ENCODE assay signal across 8 cellular contexts in the genomic region with DNA sequence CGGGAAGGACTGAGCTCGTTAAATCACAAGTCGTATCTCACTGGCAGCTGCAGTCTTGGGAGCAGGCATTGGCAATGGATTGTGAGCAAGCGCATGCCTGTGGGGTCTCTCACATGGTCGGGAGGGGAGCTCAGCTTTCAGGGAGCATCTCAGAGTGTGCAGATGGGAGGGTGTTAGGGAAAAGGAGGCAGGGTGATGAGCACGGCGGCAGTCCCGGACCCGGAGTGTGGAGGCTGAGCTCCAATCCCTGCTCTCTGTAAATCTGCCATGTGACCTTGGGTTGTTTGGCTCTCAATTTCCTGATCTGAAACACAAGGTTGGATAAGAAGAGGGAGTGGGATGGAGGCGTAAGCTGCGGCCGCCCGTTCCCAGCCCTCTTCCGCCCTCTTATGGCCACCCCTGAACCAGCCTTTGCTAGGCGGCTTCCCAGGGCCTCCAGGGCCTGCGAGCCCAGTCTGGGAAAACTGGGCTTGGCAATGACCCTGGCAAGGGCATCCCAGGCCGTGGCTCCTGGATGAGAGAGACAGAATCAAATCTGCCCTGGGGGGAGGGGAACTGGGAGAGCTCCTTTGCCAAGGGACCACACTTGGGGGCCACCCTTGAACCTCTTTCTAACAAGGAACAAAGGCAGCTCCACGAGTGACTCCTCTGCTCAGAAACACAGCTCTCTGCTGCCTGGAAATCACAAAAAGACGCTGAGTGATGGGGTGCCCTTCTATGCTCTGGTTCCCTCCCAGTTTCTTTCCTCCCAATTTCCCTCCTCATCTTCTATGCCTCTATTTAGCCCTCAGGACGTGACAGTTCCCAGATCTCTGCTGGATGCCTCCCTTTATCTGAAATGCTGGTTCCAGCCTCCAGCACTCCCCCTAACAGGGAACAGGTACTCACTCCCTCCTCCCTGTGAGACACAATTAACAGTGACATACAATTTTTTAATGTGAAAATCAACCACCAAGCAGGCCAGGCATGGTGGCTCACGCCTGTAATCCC. TPM values are rescaled to one million over a fixed set of nuclear protein-coding genes. Genes with fewer than 3 reads are reported as not detected.
DNase-seq lines count a peak whose midpoint lies in the region; ATAC-seq and TF ChIP-seq lines count a peak whose summit lies in the region.

No MANE protein-coding gene starts in this region.

- peak; percentile 47 for ATAC-seq in activated naive CD8-positive, alpha-beta T cell treated with anti-CD3 and anti-CD28 coated beads, Interleukin-2, amount 10 ng/mL, durations not matched to agents 7 days and 5 days (ENCODE audit: low read depth)
- ATAC-seq in omental fat pad (ENCODE audit: low FRiP score) (peak; percentile 98), HG03378 (IDR thresholded peaks at IDR 0.05; ENCODE audit: unreplicated experiment) (no peak)

- no peak overlapping the region for H3K4me3 Mint-ChIP-seq in activated naive CD8-positive, alpha-beta T cell treated with anti-CD3 and anti-CD28 coated beads, Interleukin-2, amount 10 ng/mL, durations not matched to agents 7 days and 5 days

- peaks cover 30% of the 10 kb centered on the region for H3K27me3 Mint-ChIP-seq in activated naive CD8-positive, alpha-beta T cell treated with anti-CD3 and anti-CD28 coated beads, Interleukin-2, amount 10 ng/mL, durations not matched to agents 7 days and 5 days

- no peaks in the 10 kb centered on the region for H3K9me3 Mint-ChIP-seq in activated naive CD8-positive, alpha-beta T cell treated with anti-CD3 and anti-CD28 coated beads, Interleukin-2, amount 10 ng/mL, durations not matched to agents 7 days and 5 days

- H3K4me1 Mint-ChIP-seq in activated naive CD8-positive, alpha-beta T cell treated with anti-CD3 and anti-CD28 coated beads, Interleukin-2, amount 10 ng/mL, durations not matched to agents 7 days and 5 days, result no peaks in the 10 kb centered on the region

- peak; percentile 92 for DNase-seq in 8988T
- DNase-seq in GM10266 (ENCODE audit: extremely low spot score), result peak; percentile 57
- DNase-seq in NCI-H2171 (lab: John Stamatoyannopoulos, UW), result peak; percentile 71
- peak; percentile 38 for DNase-seq in activated naive CD8-positive, alpha-beta T cell treated with anti-CD3 and anti-CD28 coated beads, Interleukin-2, amount 10 ng/mL, durations not matched to agents 7 days and 5 days
- peak; percentile 47 to 88 (median 76) for DNase-seq in head of caudate nucleus
- peak; percentile 39 for DNase-seq in omental fat pad (ENCODE audit: low spot score)
- DNase-seq in GM19240 (ENCODE audit: insufficient read length, low spot score), result no peak

- TF ChIP-seq CTCF in GM10266 (IDR thresholded peaks at IDR 0.05; ENCODE audit: control insufficient read depth, insufficient read depth, low read depth, missing control alignments) (peak; percentile 65), omental fat pad (IDR thresholded peaks at IDR 0.05) (no peak)

- POLR2A ChIA-PET in activated naive CD8-positive, alpha-beta T cell treated with anti-CD3 and anti-CD28 coated beads, Interleukin-2, amount 10 ng/mL, durations not matched to agents 7 days and 5 days (lab: Charles Lee), result no interaction called here

- intact Hi-C loops in head of caudate nucleus (cut with DNase I), result loop anchor here (5.0 to 10.0 kb wide), 2 partner anchors 67 to 135 kb away; no protein-coding TSS in a partner anchor

- H3K27ac Mint-ChIP-seq in activated naive CD8-positive, alpha-beta T cell treated with anti-CD3 and anti-CD28 coated beads, Interleukin-2, amount 10 ng/mL, durations not matched to agents 7 days and 5 days, result no peak overlapping the region

- H3K36me3 Mint-ChIP-seq in activated naive CD8-positive, alpha-beta T cell treated with anti-CD3 and anti-CD28 coated beads, Interleukin-2, amount 10 ng/mL, durations not matched to agents 7 days and 5 days, result no peaks in the 10 kb centered on the region

RNA-seq across cellular contexts. Expression of a gene that starts 41.7 kb away (rescaled TPM):
- not detected for total RNA-seq in activated naive CD8-positive, alpha-beta T cell treated with anti-CD3 and anti-CD28 coated beads, Interleukin-2, amount 10 ng/mL, durations not matched to agents 7 days and 5 days
- 10 to 100 TPM in 1 of 4 donors, 1 to 10 TPM in 3; 3.3 to 13.0 (median 7.0) TPM for total RNA-seq in omental fat pad

Comparison
In these comparisons a context has a peak if more than half of its experiments do, and no peak if none do; other contexts are left out.
1. RNA of a gene that starts 41.7 kb away (total RNA-seq): 3.3 to 13.0 TPM in omental fat pad; not detected in activated naive CD8-positive, alpha-beta T cell treated with anti-CD3 and anti-CD28 coated beads, Interleukin-2, amount 10 ng/mL, durations not matched to agents 7 days and 5 days; every median in the first group is over 4 times any median in the second.